In genomic region chr2:224109710-224110109, GRCh38 we compare ENCODE assay signal across 1 cellular context.
TF ChIP-seq lines count a peak whose summit lies in the region.

No MANE protein-coding gene starts in this region.

TF ChIP-seq in GM23338, 12 proteins besides CTCF, POLR2A, EP300 and RAD21 (continued from another document):
- TF ChIP-seq, protein P1, sequence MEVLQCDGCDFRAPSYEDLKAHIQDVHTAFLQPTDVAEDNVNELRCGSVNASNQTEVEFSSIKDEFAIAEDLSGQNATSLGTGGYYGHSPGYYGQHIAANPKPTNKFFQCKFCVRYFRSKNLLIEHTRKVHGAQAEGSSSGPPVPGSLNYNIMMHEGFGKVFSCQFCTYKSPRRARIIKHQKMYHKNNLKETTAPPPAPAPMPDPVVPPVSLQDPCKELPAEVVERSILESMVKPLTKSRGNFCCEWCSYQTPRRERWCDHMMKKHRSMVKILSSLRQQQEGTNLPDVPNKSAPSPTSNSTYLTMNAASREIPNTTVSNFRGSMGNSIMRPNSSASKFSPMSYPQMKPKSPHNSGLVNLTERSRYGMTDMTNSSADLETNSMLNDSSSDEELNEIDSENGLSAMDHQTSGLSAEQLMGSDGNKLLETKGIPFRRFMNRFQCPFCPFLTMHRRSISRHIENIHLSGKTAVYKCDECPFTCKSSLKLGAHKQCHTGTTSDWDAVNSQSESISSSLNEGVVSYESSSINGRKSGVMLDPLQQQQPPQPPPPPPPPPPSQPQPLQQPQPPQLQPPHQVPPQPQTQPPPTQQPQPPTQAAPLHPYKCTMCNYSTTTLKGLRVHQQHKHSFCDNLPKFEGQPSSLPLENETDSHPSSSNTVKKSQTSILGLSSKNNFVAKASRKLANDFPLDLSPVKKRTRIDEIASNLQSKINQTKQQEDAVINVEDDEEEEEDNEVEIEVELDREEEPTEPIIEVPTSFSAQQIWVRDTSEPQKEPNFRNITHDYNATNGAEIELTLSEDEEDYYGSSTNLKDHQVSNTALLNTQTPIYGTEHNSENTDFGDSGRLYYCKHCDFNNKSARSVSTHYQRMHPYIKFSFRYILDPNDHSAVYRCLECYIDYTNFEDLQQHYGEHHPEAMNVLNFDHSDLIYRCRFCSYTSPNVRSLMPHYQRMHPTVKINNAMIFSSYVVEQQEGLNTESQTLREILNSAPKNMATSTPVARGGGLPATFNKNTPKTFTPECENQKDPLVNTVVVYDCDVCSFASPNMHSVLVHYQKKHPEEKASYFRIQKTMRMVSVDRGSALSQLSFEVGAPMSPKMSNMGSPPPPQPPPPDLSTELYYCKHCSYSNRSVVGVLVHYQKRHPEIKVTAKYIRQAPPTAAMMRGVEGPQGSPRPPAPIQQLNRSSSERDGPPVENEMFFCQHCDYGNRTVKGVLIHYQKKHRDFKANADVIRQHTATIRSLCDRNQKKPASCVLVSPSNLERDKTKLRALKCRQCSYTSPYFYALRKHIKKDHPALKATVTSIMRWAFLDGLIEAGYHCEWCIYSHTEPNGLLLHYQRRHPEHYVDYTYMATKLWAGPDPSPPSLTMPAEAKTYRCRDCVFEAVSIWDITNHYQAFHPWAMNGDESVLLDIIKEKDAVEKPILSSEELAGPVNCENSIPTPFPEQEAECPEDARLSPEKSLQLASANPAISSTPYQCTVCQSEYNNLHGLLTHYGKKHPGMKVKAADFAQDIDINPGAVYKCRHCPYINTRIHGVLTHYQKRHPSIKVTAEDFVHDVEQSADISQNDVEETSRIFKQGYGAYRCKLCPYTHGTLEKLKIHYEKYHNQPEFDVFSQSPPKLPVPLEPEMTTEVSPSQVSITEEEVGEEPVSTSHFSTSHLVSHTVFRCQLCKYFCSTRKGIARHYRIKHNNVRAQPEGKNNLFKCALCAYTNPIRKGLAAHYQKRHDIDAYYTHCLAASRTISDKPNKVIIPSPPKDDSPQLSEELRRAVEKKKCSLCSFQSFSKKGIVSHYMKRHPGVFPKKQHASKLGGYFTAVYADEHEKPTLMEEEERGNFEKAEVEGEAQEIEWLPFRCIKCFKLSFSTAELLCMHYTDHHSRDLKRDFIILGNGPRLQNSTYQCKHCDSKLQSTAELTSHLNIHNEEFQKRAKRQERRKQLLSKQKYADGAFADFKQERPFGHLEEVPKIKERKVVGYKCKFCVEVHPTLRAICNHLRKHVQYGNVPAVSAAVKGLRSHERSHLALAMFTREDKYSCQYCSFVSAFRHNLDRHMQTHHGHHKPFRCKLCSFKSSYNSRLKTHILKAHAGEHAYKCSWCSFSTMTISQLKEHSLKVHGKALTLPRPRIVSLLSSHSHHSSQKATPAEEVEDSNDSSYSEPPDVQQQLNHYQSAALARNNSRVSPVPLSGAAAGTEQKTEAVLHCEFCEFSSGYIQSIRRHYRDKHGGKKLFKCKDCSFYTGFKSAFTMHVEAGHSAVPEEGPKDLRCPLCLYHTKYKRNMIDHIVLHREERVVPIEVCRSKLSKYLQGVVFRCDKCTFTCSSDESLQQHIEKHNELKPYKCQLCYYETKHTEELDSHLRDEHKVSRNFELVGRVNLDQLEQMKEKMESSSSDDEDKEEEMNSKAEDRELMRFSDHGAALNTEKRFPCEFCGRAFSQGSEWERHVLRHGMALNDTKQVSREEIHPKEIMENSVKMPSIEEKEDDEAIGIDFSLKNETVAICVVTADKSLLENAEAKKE (CRISPR knock-in tag; IDR thresholded peaks at IDR 0.05) = no peak
- TF ChIP-seq ETS1 (IDR thresholded peaks at IDR 0.05) (no peak), CREB1 (CRISPR knock-in tag; IDR thresholded peaks at IDR 0.05; ENCODE audit: low read depth) (no peak), EZH2phosphoT487 (IDR thresholded peaks at IDR 0.05; ENCODE audit: unreplicated experiment) (no peak), EZH2 (IDR thresholded peaks at IDR 0.05; ENCODE audit: low read depth, unreplicated experiment) (no peak), POLR2AphosphoS5 (IDR thresholded peaks at IDR 0.05; ENCODE audit: low read depth) (no peak), STAT1 (IDR thresholded peaks at IDR 0.05; ENCODE audit: unreplicated experiment) (no peak), ZNF331 (CRISPR knock-in tag; IDR thresholded peaks at IDR 0.05; ENCODE audit: low read depth) (no peak), NANOG (IDR thresholded peaks at IDR 0.05; ENCODE audit: borderline replicate concordance) (no peak)
- TF ChIP-seq, protein P2, sequence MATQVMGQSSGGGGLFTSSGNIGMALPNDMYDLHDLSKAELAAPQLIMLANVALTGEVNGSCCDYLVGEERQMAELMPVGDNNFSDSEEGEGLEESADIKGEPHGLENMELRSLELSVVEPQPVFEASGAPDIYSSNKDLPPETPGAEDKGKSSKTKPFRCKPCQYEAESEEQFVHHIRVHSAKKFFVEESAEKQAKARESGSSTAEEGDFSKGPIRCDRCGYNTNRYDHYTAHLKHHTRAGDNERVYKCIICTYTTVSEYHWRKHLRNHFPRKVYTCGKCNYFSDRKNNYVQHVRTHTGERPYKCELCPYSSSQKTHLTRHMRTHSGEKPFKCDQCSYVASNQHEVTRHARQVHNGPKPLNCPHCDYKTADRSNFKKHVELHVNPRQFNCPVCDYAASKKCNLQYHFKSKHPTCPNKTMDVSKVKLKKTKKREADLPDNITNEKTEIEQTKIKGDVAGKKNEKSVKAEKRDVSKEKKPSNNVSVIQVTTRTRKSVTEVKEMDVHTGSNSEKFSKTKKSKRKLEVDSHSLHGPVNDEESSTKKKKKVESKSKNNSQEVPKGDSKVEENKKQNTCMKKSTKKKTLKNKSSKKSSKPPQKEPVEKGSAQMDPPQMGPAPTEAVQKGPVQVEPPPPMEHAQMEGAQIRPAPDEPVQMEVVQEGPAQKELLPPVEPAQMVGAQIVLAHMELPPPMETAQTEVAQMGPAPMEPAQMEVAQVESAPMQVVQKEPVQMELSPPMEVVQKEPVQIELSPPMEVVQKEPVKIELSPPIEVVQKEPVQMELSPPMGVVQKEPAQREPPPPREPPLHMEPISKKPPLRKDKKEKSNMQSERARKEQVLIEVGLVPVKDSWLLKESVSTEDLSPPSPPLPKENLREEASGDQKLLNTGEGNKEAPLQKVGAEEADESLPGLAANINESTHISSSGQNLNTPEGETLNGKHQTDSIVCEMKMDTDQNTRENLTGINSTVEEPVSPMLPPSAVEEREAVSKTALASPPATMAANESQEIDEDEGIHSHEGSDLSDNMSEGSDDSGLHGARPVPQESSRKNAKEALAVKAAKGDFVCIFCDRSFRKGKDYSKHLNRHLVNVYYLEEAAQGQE (IDR thresholded peaks at IDR 0.05; ENCODE audit: unreplicated experiment) = no peak
TF ChIP-seq in GM23338: peak in this region for 0.
